1 cellular context compared by ENCODE assay signal in genomic region chr12:20757-21156, GRCh38.
TF ChIP-seq lines count a peak whose summit lies in the region.

No MANE protein-coding gene starts in this region.

TF ChIP-seq in HepG2, 621 proteins besides CTCF, POLR2A, EP300 and RAD21 (continued from another document and continues in another):
- TF ChIP-seq HOMEZ (CRISPR knock-in tag; IDR thresholded peaks at IDR 0.05; ENCODE audit: low read depth): 0 out of 2 replicates have a peak, but pooled peaks have one; percentile 74
- TF ChIP-seq TARDBP (CRISPR knock-in tag; IDR thresholded peaks at IDR 0.05): peak; percentile 80
- no peak for TF ChIP-seq ZFP1 (CRISPR knock-in tag; IDR thresholded peaks at IDR 0.05)
- peak; percentile 63; the same call in 1 of the 2 replicates for TF ChIP-seq ZBTB20 (CRISPR knock-in tag; IDR thresholded peaks at IDR 0.05; ENCODE audit: borderline replicate concordance, low read depth)
- peak; percentile 40; the same call in 1 of the 2 replicates for TF ChIP-seq MIER2 (CRISPR knock-in tag; IDR thresholded peaks at IDR 0.05)
- TF ChIP-seq UBTF (CRISPR knock-in tag; IDR thresholded peaks at IDR 0.05): peak; percentile 40; the same call in 1 of the 2 replicates
- TF ChIP-seq ZMAT5 (CRISPR knock-in tag; IDR thresholded peaks at IDR 0.05; ENCODE audit: borderline replicate concordance, low read depth): no peak
- TF ChIP-seq PHF8 (CRISPR knock-in tag; IDR thresholded peaks at IDR 0.05): peak; percentile 32
- TF ChIP-seq ZNF768 (CRISPR knock-in tag; IDR thresholded peaks at IDR 0.05): no peak
- TF ChIP-seq HNRNPK (IDR thresholded peaks at IDR 0.05; ENCODE audit: low read depth, low read length, poor library complexity, severe bottlenecking): no peak
- peak; percentile 49; the same call in 1 of the 2 replicates for TF ChIP-seq GMEB1 (CRISPR knock-in tag; IDR thresholded peaks at IDR 0.05; ENCODE audit: borderline replicate concordance)
- TF ChIP-seq ZSCAN9 (CRISPR knock-in tag; IDR thresholded peaks at IDR 0.05; ENCODE audit: borderline replicate concordance): peak; percentile 64; the same call in 1 of the 2 replicates
- no peak; the same call in 1 of the 2 replicates for TF ChIP-seq HOXA5 (CRISPR knock-in tag; IDR thresholded peaks at IDR 0.05)
- TF ChIP-seq TGIF2 (CRISPR knock-in tag; IDR thresholded peaks at IDR 0.05): peak; percentile 55; the same call in 1 of the 2 replicates
- no peak; the same call in 1 of the 2 replicates for TF ChIP-seq JDP2 (CRISPR knock-in tag; IDR thresholded peaks at IDR 0.05; ENCODE audit: borderline replicate concordance)
- TF ChIP-seq ZNF281 (CRISPR knock-in tag; IDR thresholded peaks at IDR 0.05; ENCODE audit: borderline replicate concordance): no peak
- TF ChIP-seq ZNF691 (CRISPR knock-in tag; IDR thresholded peaks at IDR 0.05; ENCODE audit: borderline replicate concordance, low read depth): peak; percentile 80; the same call in 1 of the 2 replicates
- TF ChIP-seq ZNF790 (CRISPR knock-in tag; IDR thresholded peaks at IDR 0.05; ENCODE audit: borderline replicate concordance): no peak
- TF ChIP-seq ARID5B (CRISPR knock-in tag; IDR thresholded peaks at IDR 0.05): peak; percentile 81
- TF ChIP-seq ZNF556 (CRISPR knock-in tag; IDR thresholded peaks at IDR 0.05; ENCODE audit: borderline replicate concordance): peak; percentile 61; the same call in 1 of the 2 replicates
- 0 out of 2 replicates have a peak, but pooled peaks have one; percentile 58 for TF ChIP-seq ZBTB25 (CRISPR knock-in tag; IDR thresholded peaks at IDR 0.05)
- TF ChIP-seq TERF1 (CRISPR knock-in tag; IDR thresholded peaks at IDR 0.05): no peak
- TF ChIP-seq KAT2B (IDR thresholded peaks at IDR 0.05; ENCODE audit: borderline replicate concordance, low read depth, low read length): no peak
- TF ChIP-seq ZFP90 (CRISPR knock-in tag; IDR thresholded peaks at IDR 0.05; ENCODE audit: borderline replicate concordance): no peak
- TF ChIP-seq HNF1B (CRISPR knock-in tag; IDR thresholded peaks at IDR 0.05): peak; percentile 64
- no peak for TF ChIP-seq ZNF563 (CRISPR knock-in tag; IDR thresholded peaks at IDR 0.05)
- no peak for TF ChIP-seq HNRNPL (IDR thresholded peaks at IDR 0.05; ENCODE audit: low read depth, low read length)
- no peak for TF ChIP-seq SOX6 (IDR thresholded peaks at IDR 0.05)
- peak; percentile 36 for TF ChIP-seq SOX6 (CRISPR knock-in tag; IDR thresholded peaks at IDR 0.05)
- no peak for TF ChIP-seq ZNF232 (CRISPR knock-in tag; IDR thresholded peaks at IDR 0.05; ENCODE audit: borderline replicate concordance)
- TF ChIP-seq MED8 (CRISPR knock-in tag; IDR thresholded peaks at IDR 0.05; ENCODE audit: insufficient replicate concordance): no peak
